10 cellular contexts compared by ENCODE assay signal in genomic region chr2:216539791-216540241, GRCh38. TPM values are rescaled to one million over a fixed set of nuclear protein-coding genes. Genes with fewer than 3 reads are reported as not detected.
A peak's percentile ranks its signal among the peaks of the same experiment; 100 is the strongest.
DNase-seq lines count a peak whose midpoint lies in the region; ATAC-seq and TF ChIP-seq lines count a peak whose summit lies in the region.
"Had no signal": no experiment of that assay in that cellular context is flagged by ENCODE, and none has a peak within 500 bp of the region (broad histone marks: within the 10 kb centered on the region; RNA-seq: fewer than 3 reads in every experiment).

No MANE protein-coding gene starts in this region.

- H3K36me3 ChIP-seq in BLaER1 (no peaks in the 10 kb centered on the region), heart right ventricle (no peaks in the 10 kb centered on the region)

- H3K9ac ChIP-seq in BLaER1, result 0 out of 2 replicates have a peak overlapping the region, but pooled peaks have one; percentile 32

- H3K27ac ChIP-seq in BLaER1 (no peak overlapping the region), heart right ventricle (peak overlapping the region; percentile 26 to 87 (median 78))
- H3K27ac ChIP-seq: dorsolateral prefrontal cortex had no signal

- no peak for TF ChIP-seq CTCF in heart right ventricle (IDR thresholded peaks at IDR 0.05)

- H3K9me3 ChIP-seq in BLaER1 (0 out of 2 replicates have a peak, but pooled peaks cover 3% of the 10 kb centered on the region), heart right ventricle (no peaks in the 10 kb centered on the region)

- H4K20me1 ChIP-seq in BLaER1, result no peaks in the 10 kb centered on the region

- H3K4me3 ChIP-seq in BLaER1, result no peak overlapping the region
- no peak overlapping the region for H3K4me3 ChIP-seq in heart right ventricle
- H3K4me3 ChIP-seq: dorsolateral prefrontal cortex had no signal

- ATAC-seq in HG02610 (IDR thresholded peaks at IDR 0.05; ENCODE audit: unreplicated experiment), result peak; percentile 67
- peak; percentile 20 to 79 (median 59) for ATAC-seq in heart right ventricle

- H3K4me2 ChIP-seq in BLaER1, result peak overlapping the region; percentile 63

- peaks cover 15% of the 10 kb centered on the region for H3K4me1 ChIP-seq in BLaER1
- peaks cover 16 to 61% (median 49%) of the 10 kb centered on the region in 9 donors for H3K4me1 ChIP-seq in heart right ventricle

- 43 to 50% methylated on average over 4 of the region's 4 CpGs for WGBS in heart right ventricle, 2 donors

- no peaks in the 10 kb centered on the region for H3K27me3 ChIP-seq in BLaER1
- no peaks in the 10 kb centered on the region for H3K27me3 ChIP-seq in heart right ventricle
- H3K27me3 ChIP-seq: dorsolateral prefrontal cortex had no signal

- DNase-seq in NCI-H748 treated with DMSO at 0.1 percent for 48 hours (lab: John Stamatoyannopoulos, UW) (peak; percentile 75), heart right ventricle (peak; percentile 65 to 73), activated gamma-delta T cell (lab: John Stamatoyannopoulos, UW) (no peak), amygdala (lab: John Stamatoyannopoulos, UW) (no peak), hypothalamus (lab: John Stamatoyannopoulos, UW) (no peak)
- no peak for DNase-seq in stimulated activated CD4-positive, alpha-beta T cell treated with anti-CD3 and anti-CD28 coated beads, Interleukin-1b, Interleukin-23, amount 100 ng/mL, for 48 hours
- DNase-seq: NCI-H82 had no signal

- intact Hi-C loops in heart right ventricle (cut with DNase I), result loop anchor here in 5 of 10 donors (2.0 to 5.0 kb wide), 4 partner anchors 29 to 107 kb away; no protein-coding TSS in a partner anchor

RNA-seq across cellular contexts. Expression of gene RPL37A, which starts 41.2 kb away (rescaled TPM):
- 1,000 to 10,000 TPM; 1,773 to 2,212 (median 2,050) TPM for total RNA-seq in heart right ventricle
- polyA plus RNA-seq in heart right ventricle, result 1,000 to 10,000 TPM; 2,109 to 6,100 TPM

Comparison
In these comparisons a context has a peak if more than half of its experiments do, and no peak if none do; other contexts are left out.
1. DNase-seq: peak in NCI-H748 treated with DMSO at 0.1 percent for 48 hours (single experiment) and heart right ventricle (2 of 2); none in stimulated activated CD4-positive, alpha-beta T cell treated with anti-CD3 and anti-CD28 coated beads, Interleukin-1b, Interleukin-23, amount 100 ng/mL, for 48 hours (single experiment), activated gamma-delta T cell (single experiment), amygdala (0 of 56) and hypothalamus (0 of 51).